12 cellular contexts compared by ENCODE assay signal in genomic region chr6:77292564-77293546, GRCh38.
DNase-seq lines count a peak whose midpoint lies in the region; ATAC-seq and TF ChIP-seq lines count a peak whose summit lies in the region.
"Had no signal": no experiment of that assay in that cellular context is flagged by ENCODE, and none has a peak within 500 bp of the region (broad histone marks: within the 10 kb centered on the region; RNA-seq: fewer than 3 reads in every experiment).

No MANE protein-coding gene starts in this region.

- peak overlapping the region; percentile 30 for H3K4me3 Mint-ChIP-seq in type B pancreatic cell
- H3K4me3 Mint-ChIP-seq in activated CD4-positive, alpha-beta memory T cell treated with anti-CD3 and anti-CD28 coated beads for 36 hours: no peak overlapping the region
- no peak overlapping the region for H3K4me3 Mint-ChIP-seq in activated CD4-positive, alpha-beta T cell treated with anti-CD3 and anti-CD28 coated beads for 36 hours
- H3K4me3 Mint-ChIP-seq: natural killer cell; T-helper 1 cell treated with Interleukin-12 subunit alpha and Interleukin-12 subunit beta and Interleukin-4 antibody, amounts not matched to agents 30 μg/mL and 1 μg/mL, for 36 hours had no signal

- peak overlapping the region; percentile 13 for H3K4me3 ChIP-seq in WI38 (ENCODE audit: low read depth, low read length)
- H3K4me3 ChIP-seq: esophagus muscularis mucosa had no signal

- no peaks in the 10 kb centered on the region for H3K9me3 Mint-ChIP-seq in type B pancreatic cell
- H3K9me3 Mint-ChIP-seq in activated CD4-positive, alpha-beta memory T cell treated with anti-CD3 and anti-CD28 coated beads for 36 hours: no peaks in the 10 kb centered on the region
- H3K9me3 Mint-ChIP-seq in activated CD4-positive, alpha-beta T cell treated with anti-CD3 and anti-CD28 coated beads for 36 hours (ENCODE audit: low read depth): peaks cover 14% of the 10 kb centered on the region

- peaks cover 8% of the 10 kb centered on the region for H3K4me1 Mint-ChIP-seq in type B pancreatic cell (ENCODE audit: unreplicated experiment)
- no peaks in the 10 kb centered on the region for H3K4me1 Mint-ChIP-seq in activated CD4-positive, alpha-beta memory T cell treated with anti-CD3 and anti-CD28 coated beads for 36 hours (ENCODE audit: low read depth)
- H3K4me1 Mint-ChIP-seq in activated CD4-positive, alpha-beta T cell treated with anti-CD3 and anti-CD28 coated beads for 36 hours: no peaks in the 10 kb centered on the region
- H3K4me1 Mint-ChIP-seq: natural killer cell had no signal

- intact Hi-C loops in activated CD4-positive, alpha-beta memory T cell treated with anti-CD3 and anti-CD28 coated beads for 36 hours (cut with micrococcal nuclease): no loop called here
- intact Hi-C loops in activated CD4-positive, alpha-beta T cell treated with anti-CD3 and anti-CD28 coated beads for 36 hours (cut with DNase I, micrococcal nuclease): no loop called here

- peak; percentile 4 for DNase-seq in HK-2 (ENCODE audit: unreplicated experiment)
- peak; percentile 78 for DNase-seq in glomerular endothelial cell (ENCODE audit: extremely low read depth, low read depth, low spot score)
- no peak for DNase-seq in type B pancreatic cell (ENCODE audit: extremely low spot score, unreplicated experiment)
- DNase-seq in amygdala (lab: John Stamatoyannopoulos, UW): no peak
- DNase-seq in activated CD4-positive, alpha-beta memory T cell treated with anti-CD3 and anti-CD28 coated beads for 36 hours: no peak
- DNase-seq in activated CD4-positive, alpha-beta T cell treated with anti-CD3 and anti-CD28 coated beads for 36 hours: no peak
- DNase-seq: natural killer cell, NCI-H146 had no signal

- ATAC-seq in GM19455 (IDR thresholded peaks at IDR 0.05; ENCODE audit: unreplicated experiment): no peak
- ATAC-seq in activated CD4-positive, alpha-beta T cell treated with anti-CD3 and anti-CD28 coated beads for 36 hours: no peak

- no peak for TF ChIP-seq CTCF in WI38 (IDR thresholded peaks at IDR 0.05; ENCODE audit: low read depth, low read length)
- TF ChIP-seq CTCF in type B pancreatic cell (conservative IDR thresholded peaks at IDR 0.05): no peak

- CTCF ChIA-PET in activated CD4-positive, alpha-beta memory T cell treated with anti-CD3 and anti-CD28 coated beads for 36 hours (lab: Charles Lee): no interaction called here
- CTCF ChIA-PET in activated CD4-positive, alpha-beta T cell treated with anti-CD3 and anti-CD28 coated beads for 36 hours (lab: Charles Lee): no interaction called here

- H3K27me3 Mint-ChIP-seq in type B pancreatic cell: no peaks in the 10 kb centered on the region
- no peaks in the 10 kb centered on the region for H3K27me3 Mint-ChIP-seq in activated CD4-positive, alpha-beta memory T cell treated with anti-CD3 and anti-CD28 coated beads for 36 hours
- H3K27me3 Mint-ChIP-seq in activated CD4-positive, alpha-beta T cell treated with anti-CD3 and anti-CD28 coated beads for 36 hours: no peaks in the 10 kb centered on the region

- no peak overlapping the region for H3K27ac Mint-ChIP-seq in type B pancreatic cell
- H3K27ac Mint-ChIP-seq in activated CD4-positive, alpha-beta memory T cell treated with anti-CD3 and anti-CD28 coated beads for 36 hours: no peak overlapping the region
- no peak overlapping the region for H3K27ac Mint-ChIP-seq in activated CD4-positive, alpha-beta T cell treated with anti-CD3 and anti-CD28 coated beads for 36 hours
- H3K27ac Mint-ChIP-seq: natural killer cell; T-helper 1 cell treated with Interleukin-12 subunit alpha and Interleukin-12 subunit beta and Interleukin-4 antibody, amounts not matched to agents 30 μg/mL and 1 μg/mL, for 36 hours had no signal

- POLR2A ChIA-PET in activated CD4-positive, alpha-beta memory T cell treated with anti-CD3 and anti-CD28 coated beads for 36 hours (lab: Charles Lee): no interaction called here
- POLR2A ChIA-PET in activated CD4-positive, alpha-beta T cell treated with anti-CD3 and anti-CD28 coated beads for 36 hours (lab: Charles Lee): no interaction called here

- H3K36me3 Mint-ChIP-seq in type B pancreatic cell: no peaks in the 10 kb centered on the region
- no peaks in the 10 kb centered on the region for H3K36me3 Mint-ChIP-seq in activated CD4-positive, alpha-beta memory T cell treated with anti-CD3 and anti-CD28 coated beads for 36 hours
- H3K36me3 Mint-ChIP-seq in activated CD4-positive, alpha-beta T cell treated with anti-CD3 and anti-CD28 coated beads for 36 hours (ENCODE audit: low read depth): no peaks in the 10 kb centered on the region
- H3K36me3 Mint-ChIP-seq: natural killer cell had no signal

Comparison
In these comparisons a context has a peak if more than half of its experiments do, and no peak if none do; other contexts are left out.
1. DNase-seq: peak in HK-2 (single experiment) and glomerular endothelial cell (single experiment); none in type B pancreatic cell (single experiment), amygdala (0 of 56), activated CD4-positive, alpha-beta memory T cell treated with anti-CD3 and anti-CD28 coated beads for 36 hours (single experiment) and activated CD4-positive, alpha-beta T cell treated with anti-CD3 and anti-CD28 coated beads for 36 hours (single experiment).